ENCODE assay signal across 9 cellular contexts in the genomic region with DNA sequence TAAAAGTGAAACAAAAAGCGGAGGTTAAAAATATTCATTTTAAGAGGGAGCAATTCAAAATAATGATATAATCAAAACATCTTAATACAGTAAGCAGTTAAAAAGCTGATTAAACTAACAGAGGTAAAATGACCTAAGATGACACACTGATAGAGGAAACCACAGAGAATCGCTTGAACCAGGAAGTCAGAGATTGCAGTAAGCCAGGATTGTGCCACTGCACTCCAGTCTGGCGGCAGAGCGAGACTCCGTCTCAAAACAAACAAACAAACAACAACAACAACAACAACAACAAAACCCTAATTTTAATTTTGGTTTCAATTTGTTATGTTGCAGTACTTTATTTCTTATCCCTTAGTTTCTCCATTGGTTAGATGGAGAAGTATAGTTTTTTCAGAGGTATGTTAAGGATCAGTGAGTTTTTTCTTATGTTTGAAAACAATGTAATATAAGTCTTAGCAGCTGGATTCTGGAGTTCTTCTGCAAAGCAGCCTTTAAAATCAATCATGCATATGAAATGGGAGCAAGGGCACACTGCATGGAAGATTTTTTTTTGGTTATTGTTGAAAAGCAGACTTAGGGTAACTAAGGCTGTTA. TPM values are rescaled to one million over a fixed set of nuclear protein-coding genes. Genes with fewer than 3 reads are reported as not detected.
DNase-seq lines count a peak whose midpoint lies in the region; ATAC-seq and TF ChIP-seq lines count a peak whose summit lies in the region.
"Had no signal": no experiment of that assay in that cellular context is flagged by ENCODE, and none has a peak within 500 bp of the region (broad histone marks: within the 10 kb centered on the region; RNA-seq: fewer than 3 reads in every experiment).

No MANE protein-coding gene starts in this region.

- H3K9me3 Mint-ChIP-seq in CD4-positive, alpha-beta T cell: no peaks in the 10 kb centered on the region
- no peaks in the 10 kb centered on the region for H3K9me3 Mint-ChIP-seq in natural killer cell

- DNase-seq in CD4-positive, alpha-beta T cell: peak in 4 of 10 experiments; percentile 2 to 7 (median 4)
- peak; percentile 0 for DNase-seq in MG63
- DNase-seq in adrenal gland: peak in 4 of 7 donors; percentile 25 to 28 (median 28)
- DNase-seq in natural killer cell: no peak
- DNase-seq in epidermal melanocyte (ENCODE audit: insufficient read length, low spot score): no peak
- no peak for DNase-seq in GDM1 (lab: John Stamatoyannopoulos, UW)
- no peak for DNase-seq in HPDE6-E6E7 (ENCODE audit: extremely low spot score)

- no peaks in the 10 kb centered on the region for H3K36me3 ChIP-seq in MG63
- no peaks in the 10 kb centered on the region for H3K36me3 ChIP-seq in adrenal gland (replicated peaks in 1 of 2)

- peak overlapping the region; percentile 80 for H3K4me3 Mint-ChIP-seq in CD4-positive, alpha-beta T cell
- peak overlapping the region; percentile 81 for H3K4me3 Mint-ChIP-seq in natural killer cell

- intact Hi-C loops in CD4-positive, alpha-beta T cell (cut with DNase I, micrococcal nuclease): no loop called here
- intact Hi-C loops in adrenal gland (cut with DNase I): no loop called here
- intact Hi-C loops in natural killer cell (cut with micrococcal nuclease): loop anchor here (2.0 kb wide), 2 partner anchors 28 to 120 kb away; no protein-coding TSS in a partner anchor

- H3K27ac Mint-ChIP-seq in CD4-positive, alpha-beta T cell: peak overlapping the region; percentile 81
- peak overlapping the region; percentile 75 to 81 for H3K27ac Mint-ChIP-seq in natural killer cell

- H3K4me1 ChIP-seq in adrenal gland (replicated peaks in 1 of 2): peaks cover 0 to 41% of the 10 kb centered on the region in 2 donors

- peak overlapping the region; percentile 3; the same call in 1 of the 2 replicates for H3K4me3 ChIP-seq in MG63
- H3K4me3 ChIP-seq in adrenal gland: peak overlapping the region in 1 of 4 donors; percentile 45

- peaks cover 3% of the 10 kb centered on the region for H3K36me3 Mint-ChIP-seq in CD4-positive, alpha-beta T cell (ENCODE audit: low read depth)
- H3K36me3 Mint-ChIP-seq in natural killer cell: no peaks in the 10 kb centered on the region

- POLR2A ChIA-PET in CD4-positive, alpha-beta T cell (lab: Charles Lee): interaction anchor here (0.9 to 1.3 kb wide), 3 partner anchors 58 to 117 kb away, joined by 4 read pairs; partner anchors contain the start of genes ERMP1 and RANBP6

- ATAC-seq in CD4-positive, alpha-beta T cell (ENCODE audit: poor library complexity): peak; percentile 93
- peak; percentile 90 for ATAC-seq in GM19351 (IDR thresholded peaks at IDR 0.05; ENCODE audit: unreplicated experiment)
- peak; percentile 74 to 80 (median 78) for ATAC-seq in natural killer cell

- no peaks in the 10 kb centered on the region for H3K9me3 ChIP-seq in CD4-positive, alpha-beta T cell (ENCODE audit: control insufficient read depth, low read length)
- H3K9me3 ChIP-seq in MG63 (no peaks in the 10 kb centered on the region), adrenal gland (replicated peaks in 1 of 3) (no peaks in the 10 kb centered on the region)

- H3K27me3 ChIP-seq in CD4-positive, alpha-beta T cell (ENCODE audit: control insufficient read depth, insufficient read depth, low read length): no peaks in the 10 kb centered on the region
- no peaks in the 10 kb centered on the region for H3K27me3 ChIP-seq in MG63
- H3K27me3 ChIP-seq in adrenal gland: no peaks in the 10 kb centered on the region

- CTCF ChIA-PET in CD4-positive, alpha-beta T cell (lab: Charles Lee): no interaction called here

- no peak for TF ChIP-seq POLR2A in adrenal gland (IDR thresholded peaks at IDR 0.05)

- H3K27me3 Mint-ChIP-seq in CD4-positive, alpha-beta T cell: no peaks in the 10 kb centered on the region
- no peaks in the 10 kb centered on the region for H3K27me3 Mint-ChIP-seq in natural killer cell (ENCODE audit: low read depth in 2 of 2)

- no peak for TF ChIP-seq CTCF in CD4-positive, alpha-beta T cell (IDR thresholded peaks at IDR 0.05)
- TF ChIP-seq CTCF in adrenal gland (IDR thresholded peaks at IDR 0.05) (no peak), natural killer cell (IDR thresholded peaks at IDR 0.05) (no peak)

- WGBS in adrenal gland, 4 donors: 6 to 7% (median 7%) methylated on average over 5 of the region's 5 CpGs

- no peak overlapping the region for H3K27ac ChIP-seq in CD4-positive, alpha-beta T cell (ENCODE audit: low read depth, low read length)
- H3K27ac ChIP-seq in adrenal gland: no peak overlapping the region

- peaks cover 27% of the 10 kb centered on the region for H3K4me1 Mint-ChIP-seq in CD4-positive, alpha-beta T cell (ENCODE audit: low read depth)
- peaks cover 23 to 31% of the 10 kb centered on the region in 2 donors for H3K4me1 Mint-ChIP-seq in natural killer cell

RNA-seq across cellular contexts. Expression of gene MLANA, which starts 58.5 kb away (rescaled TPM):
- total RNA-seq in CD4-positive, alpha-beta T cell: not detected
- not detected in 2 replicates for total RNA-seq in MG63 (2014; rRNA removed; shearing (Covaris generic); ENCODE audit: low replicate concordance)
- not detected for total RNA-seq in adrenal gland
- not detected for polyA plus RNA-seq in adrenal gland
- not detected for total RNA-seq in natural killer cell
- total RNA-seq: kidney epithelial cell had no signal

Comparison
In these comparisons a context has a peak if more than half of its experiments do, and no peak if none do; other contexts are left out.
1. DNase-seq: peak in MG63 (single experiment) and adrenal gland (4 of 7); none in natural killer cell (single experiment), epidermal melanocyte (single experiment), GDM1 (single experiment) and HPDE6-E6E7 (single experiment).
2. Peak in every context shown above with its lines, with median percentiles within 50 percentile points of each other: ATAC-seq.